Comparison of ENCODE assay signal across 19 cellular contexts in genomic region chr1:192553741-192554140, GRCh38. TPM values are rescaled to one million over a fixed set of nuclear protein-coding genes. Genes with fewer than 3 reads are reported as not detected.
DNase-seq lines count a peak whose midpoint lies in the region; ATAC-seq and TF ChIP-seq lines count a peak whose summit lies in the region.
"Had no signal": no experiment of that assay in that cellular context is flagged by ENCODE, and none has a peak within 500 bp of the region (broad histone marks: within the 10 kb centered on the region; RNA-seq: fewer than 3 reads in every experiment).

No MANE protein-coding gene starts in this region.

- H3K4me3 Mint-ChIP-seq in activated T-cell treated with anti-CD3 and anti-CD28 coated beads, Interleukin-2, amount 50 U/mL, for 72 hours = no peak overlapping the region
- H3K4me3 Mint-ChIP-seq in central memory CD8-positive, alpha-beta T cell = no peak overlapping the region
- H3K4me3 Mint-ChIP-seq: HFFc6 had no signal

- ATAC-seq in activated T-cell treated with anti-CD3 and anti-CD28 coated beads, Interleukin-2, amount 50 U/mL, for 72 hours (replicated peaks in 1 of 2) = no peak
- no peak for ATAC-seq in central memory CD8-positive, alpha-beta T cell (replicated peaks; ENCODE audit: extremely low read depth, poor library complexity, severe bottlenecking)
- ATAC-seq: HepG2, Panc1 had no signal

- DNase-seq in activated T-cell treated with anti-CD3 and anti-CD28 coated beads, Interleukin-2, amount 50 U/mL, for 72 hours = no peak
- DNase-seq in activated T-cell treated with anti-CD3 and anti-CD28 coated beads, Interleukin-2, amount 50 U/mL, for 1 hour = no peak
- no peak for DNase-seq in central memory CD8-positive, alpha-beta T cell (ENCODE audit: low spot score in 2 of 2)
- DNase-seq in tibial nerve (ENCODE audit: low spot score in 2 of 2) (no peak), NCI-H2227 treated with DMSO at 0.1 percent for 48 hours (lab: John Stamatoyannopoulos, UW) (no peak), GM10266 (ENCODE audit: extremely low spot score) (no peak)
- no peak for DNase-seq in stimulated activated CD4-positive, alpha-beta T cell treated with anti-CD3 and anti-CD28 coated beads, Interleukin-2, amount 100 ng/mL, for 24 hours
- DNase-seq: DMS 273 treated with DMSO at 0.1 percent for 48 hours, HFFc6, KG1, NCI-H1436 treated with DMSO at 0.1 percent for 48 hours, NCI-H2029 treated with DMSO at 0.1 percent for 48 hours, NCI-H510A treated with DMSO at 0.1 percent for 48 hours, NCI-H82 had no signal

- no peak for TF ChIP-seq CTCF in Loucy (conservative IDR thresholded peaks at IDR 0.05; ENCODE audit: low read length)
- no peak for TF ChIP-seq CTCF in tibial nerve (IDR thresholded peaks at IDR 0.05)
- no peak for TF ChIP-seq CTCF in GM10266 (IDR thresholded peaks at IDR 0.05; ENCODE audit: control insufficient read depth, insufficient read depth, low read depth, missing control alignments)

- TF ChIP-seq POLR2A in tibial nerve (IDR thresholded peaks at IDR 0.05) = no peak

- H3K27ac ChIP-seq in tibial nerve = no peak overlapping the region
- H3K27ac ChIP-seq: BLaER1 had no signal

- no peaks in the 10 kb centered on the region for H3K27me3 ChIP-seq in Loucy (ENCODE audit: insufficient read depth, low read length, poor library complexity, severe bottlenecking)
- H3K27me3 ChIP-seq in tibial nerve = no peaks in the 10 kb centered on the region
- H3K27me3 ChIP-seq: BLaER1 had no signal

- no peaks in the 10 kb centered on the region for H3K36me3 ChIP-seq in Loucy (ENCODE audit: insufficient read depth, low read length)
- H3K36me3 ChIP-seq in tibial nerve = no peaks in the 10 kb centered on the region
- H3K36me3 ChIP-seq: BLaER1 had no signal

- no peaks in the 10 kb centered on the region for H3K9me2 ChIP-seq in Loucy (replicated peaks; ENCODE audit: low read depth, low read length)

- H3F3A ChIP-seq in Loucy (ENCODE audit: low read depth) = peaks cover 12% of the 10 kb centered on the region; the same call in 1 of the 2 replicates

- H3K9me3 ChIP-seq in Loucy (ENCODE audit: insufficient read depth, low read depth, low read length) (no peaks in the 10 kb centered on the region), tibial nerve (no peaks in the 10 kb centered on the region)
- H3K9me3 ChIP-seq: BLaER1 had no signal

- H3K36me3 Mint-ChIP-seq in activated T-cell treated with anti-CD3 and anti-CD28 coated beads, Interleukin-2, amount 50 U/mL, for 72 hours (ENCODE audit: insufficient read depth in 2 of 2) = no peaks in the 10 kb centered on the region
- no peaks in the 10 kb centered on the region for H3K36me3 Mint-ChIP-seq in central memory CD8-positive, alpha-beta T cell (ENCODE audit: insufficient read depth)

- H3K4me3 ChIP-seq in Loucy (ENCODE audit: low read length, poor library complexity, severe bottlenecking) (no peak overlapping the region), tibial nerve (no peak overlapping the region)
- H3K4me3 ChIP-seq: BLaER1 had no signal

- WGBS in tibial nerve, 2 donors = 71 to 84% methylated on average over 3 of the region's 3 CpGs

- no peaks in the 10 kb centered on the region for H4K20me1 ChIP-seq in Loucy (ENCODE audit: insufficient read depth, low read length, poor library complexity, severe bottlenecking)
- H4K20me1 ChIP-seq: BLaER1 had no signal

- H3K9ac ChIP-seq in Loucy (ENCODE audit: low read depth, low read length, poor library complexity, severe bottlenecking) = no peak overlapping the region
- H3K9ac ChIP-seq: BLaER1 had no signal

- H3K79me2 ChIP-seq in Loucy (ENCODE audit: insufficient read depth, low read length) = no peaks in the 10 kb centered on the region

- peak overlapping the region; percentile 77 for H3K27ac Mint-ChIP-seq in activated T-cell treated with anti-CD3 and anti-CD28 coated beads, Interleukin-2, amount 50 U/mL, for 72 hours
- H3K27ac Mint-ChIP-seq in central memory CD8-positive, alpha-beta T cell (ENCODE audit: low read depth) = peak overlapping the region; percentile 42
- H3K27ac Mint-ChIP-seq: HFFc6 had no signal

- H3K4me1 ChIP-seq in Loucy (ENCODE audit: insufficient read depth, low read length, poor library complexity, severe bottlenecking) = peaks cover 53% of the 10 kb centered on the region
- H3K4me1 ChIP-seq in tibial nerve = peaks cover 0 to 6% (median 0%) of the 10 kb centered on the region in 4 donors

- peaks cover 54% of the 10 kb centered on the region for H3K4me1 Mint-ChIP-seq in activated T-cell treated with anti-CD3 and anti-CD28 coated beads, Interleukin-2, amount 50 U/mL, for 72 hours (ENCODE audit: low read depth)
- H3K4me1 Mint-ChIP-seq in central memory CD8-positive, alpha-beta T cell = peaks cover 37% of the 10 kb centered on the region

- no peak for TF ChIP-seq EP300 in tibial nerve (IDR thresholded peaks at IDR 0.05)

- H3K27me3 Mint-ChIP-seq in activated T-cell treated with anti-CD3 and anti-CD28 coated beads, Interleukin-2, amount 50 U/mL, for 72 hours (ENCODE audit: low read depth) = no peaks in the 10 kb centered on the region
- no peaks in the 10 kb centered on the region for H3K27me3 Mint-ChIP-seq in central memory CD8-positive, alpha-beta T cell

- no peaks in the 10 kb centered on the region for H3K9me3 Mint-ChIP-seq in activated T-cell treated with anti-CD3 and anti-CD28 coated beads, Interleukin-2, amount 50 U/mL, for 72 hours
- H3K9me3 Mint-ChIP-seq in central memory CD8-positive, alpha-beta T cell = no peaks in the 10 kb centered on the region
- H3K9me3 Mint-ChIP-seq: HFFc6 had no signal

- peak overlapping the region; percentile 61 for H3K4me2 ChIP-seq in Loucy (ENCODE audit: low read depth, low read length, poor library complexity, severe bottlenecking)
- H3K4me2 ChIP-seq: BLaER1 had no signal

- H2AFZ ChIP-seq in Loucy (ENCODE audit: low read length) = no peak overlapping the region

RNA-seq across cellular contexts. Expression of gene RGS1, which starts 21.8 kb away (rescaled TPM):
- total RNA-seq in activated T-cell treated with anti-CD3 and anti-CD28 coated beads, Interleukin-2, amount 50 U/mL, for 72 hours = 10 to 100 TPM; 25.8 to 30.7 TPM
- 100 to 1,000 TPM; 142 to 489 (median 195) TPM for total RNA-seq in tibial nerve
- total RNA-seq: HepG2, HFFc6, M059J had no signal

Comparison
In these comparisons a context has a peak if more than half of its experiments do, and no peak if none do; other contexts are left out.
1. RNA of gene RGS1, which starts 21.8 kb away (total RNA-seq): 142 to 489 TPM in tibial nerve; 25.8 to 30.7 TPM in activated T-cell treated with anti-CD3 and anti-CD28 coated beads, Interleukin-2, amount 50 U/mL, for 72 hours; every median in the first group is over 4 times any median in the second.